ENCODE assay signal across 9 cellular contexts in genomic region chrX:71536285-71536684, GRCh38. TPM values are rescaled to one million over a fixed set of nuclear protein-coding genes. Genes with fewer than 3 reads are reported as not detected.
DNase-seq lines count a peak whose midpoint lies in the region; ATAC-seq, FAIRE-seq and TF ChIP-seq lines count a peak whose summit lies in the region.
"Had no signal": no experiment of that assay in that cellular context is flagged by ENCODE, and none has a peak within 500 bp of the region (broad histone marks: within the 10 kb centered on the region; RNA-seq: fewer than 3 reads in every experiment).

No MANE protein-coding gene starts in this region.

- H3K4me3 ChIP-seq in BJ (ENCODE audit: low read depth, low read length): peak overlapping the region; percentile 31
- peak overlapping the region; percentile 59 for H3K4me3 ChIP-seq in HL-60 (replicated peaks; ENCODE audit: insufficient read depth, low read length)
- peak overlapping the region; percentile 24 for H3K4me3 ChIP-seq in GM12878

- RAD21 ChIA-PET in GM12878 (lab: Charles Lee; ENCODE audit: unreplicated experiment): interaction anchor here (2.3 kb wide), 1 partner anchor 116 kb away, joined by 8 read pairs; no protein-coding TSS in a partner anchor

- POLR2A ChIA-PET in BJ (lab: Charles Lee) (interaction anchor here (0.6 kb wide), 1 partner anchor 22 kb away, joined by 3 read pairs; no protein-coding TSS in a partner anchor), GM12878 (lab: Charles Lee) (interaction anchor here (0.6 kb wide), 3 partner anchors 41 to 118 kb away, joined by 3 to 6 read pairs (median 4); no protein-coding TSS in a partner anchor)

- no peaks in the 10 kb centered on the region for H3K27me3 Mint-ChIP-seq in nephron (ENCODE audit: low read depth)

- 20% methylated on average over 5 of the region's 5 CpGs for WGBS in GM12878 (ENCODE audit: insufficient coverage, insufficient replicate concordance, low lambda C conversion rate, missing lambda C conversion rate)

- in situ Hi-C loops in GM12878 (cut with MboI): loop anchor here (10.0 kb wide), 1 partner anchor 341 kb away; no protein-coding TSS in a partner anchor

- no peak for TF ChIP-seq RAD21 in GM12878 (IDR thresholded peaks at IDR 0.05; ENCODE audit: insufficient read depth, low read depth, low read length)

- peak overlapping the region; percentile 51 for H3K9ac ChIP-seq in GM12878 (ENCODE audit: control insufficient read depth, insufficient read depth, low read length)

- 0 out of 3 replicates have a peak, but pooled peaks have one; percentile 1 for ATAC-seq in GM12878
- ATAC-seq in HG02763 (IDR thresholded peaks at IDR 0.05; ENCODE audit: unreplicated experiment): no peak
- no peak for ATAC-seq in HG03520 (IDR thresholded peaks at IDR 0.05; ENCODE audit: unreplicated experiment)

- no peak for TF ChIP-seq POLR2A in GM12878 (IDR thresholded peaks at IDR 0.05; ENCODE audit: low read depth, low read length)

- H3K4me2 ChIP-seq in GM12878 (ENCODE audit: control insufficient read depth, insufficient read depth): peak overlapping the region; percentile 65

- H3K79me2 ChIP-seq in GM12878 (ENCODE audit: control insufficient read depth, insufficient read depth, low read length): peaks cover 78% of the 10 kb centered on the region

- peaks cover 2% of the 10 kb centered on the region; the same call in 1 of the 2 replicates for H4K20me1 ChIP-seq in GM12878 (ENCODE audit: control insufficient read depth, insufficient read depth)

- FAIRE-seq in GM12878 (lab: Jason Lieb, UNC): no peak

- H3K27me3 ChIP-seq in BJ (ENCODE audit: control insufficient read depth, insufficient read depth, low read length) (no peaks in the 10 kb centered on the region), HL-60 (ENCODE audit: insufficient read depth, poor library complexity, severe bottlenecking) (no peaks in the 10 kb centered on the region), GM12878 (replicated peaks in 1 of 2; ENCODE audit: control insufficient read depth in 2 of 2, insufficient read depth in 2 of 2, low read length in 1 of 2) (no peaks in the 10 kb centered on the region)

- no peak for TF ChIP-seq EP300 in GM12878 (IDR thresholded peaks at IDR 0.05; ENCODE audit: borderline replicate concordance in 1 of 2, control insufficient read depth in 1 of 2, low read depth in 2 of 2, low read length in 2 of 2)

- H3K27ac ChIP-seq in HL-60 (replicated peaks): no peak overlapping the region
- H3K27ac ChIP-seq in GM12878 (ENCODE audit: control insufficient read depth, insufficient read depth): no peak overlapping the region; the same call in 1 of the 2 replicates
- H3K27ac ChIP-seq: epithelial cell of prostate had no signal

- BruUV-seq in GM12878 (replicated peaks; lab: Mats Ljungman, UMichigan): no TSS peak

- H3K36me3 ChIP-seq in BJ (ENCODE audit: control insufficient read depth, insufficient read depth, low read length): no peaks in the 10 kb centered on the region
- no peaks in the 10 kb centered on the region; a peak in 1 of 4 replicates for H3K36me3 ChIP-seq in GM12878 (ENCODE audit: control insufficient read depth in 2 of 2, insufficient read depth in 2 of 2, low read length in 1 of 2)

- peak overlapping the region in 1 of 3 experiments; percentile 27 for H3K27ac Mint-ChIP-seq in nephron

- TF ChIP-seq CTCF in BJ (IDR thresholded peaks at IDR 0.05; ENCODE audit: insufficient read depth, low read depth, low read length): no peak
- TF ChIP-seq CTCF in HL-60 (IDR thresholded peaks at IDR 0.05; ENCODE audit: insufficient read depth, low read length): no peak
- no peak for TF ChIP-seq CTCF in GM12878 (IDR thresholded peaks at IDR 0.05 in 2 of 3, conservative IDR thresholded peaks at IDR 0.05 in 1 of 3; ENCODE audit: control insufficient read depth in 2 of 3, extremely low read depth in 1 of 3, insufficient read depth in 1 of 3, low read depth in 3 of 3, low read length in 3 of 3)
- no peak for TF ChIP-seq CTCF in nephron (IDR thresholded peaks at IDR 0.05; ENCODE audit: unreplicated experiment in 3 of 3)

- no peak overlapping the region for H2AFZ ChIP-seq in GM12878 (ENCODE audit: control insufficient read depth, low read depth, low read length)

- peaks cover 7% of the 10 kb centered on the region; the same call in 1 of the 2 replicates for H3K4me1 ChIP-seq in GM12878 (ENCODE audit: control insufficient read depth, insufficient read depth, low read length)

- SMC1A ChIA-PET in GM12878 (lab: Charles Lee; ENCODE audit: uncharacterized antibody, unreplicated experiment): interaction anchor here (0.7 to 7.2 kb wide), 5 partner anchors 21 to 171 kb away, joined by 3 to 51 read pairs (median 3); partner anchors contain the start of gene TAF1

- H3K4me1 Mint-ChIP-seq in nephron: peaks cover 24% of the 10 kb centered on the region

- no peaks in the 10 kb centered on the region for H3K9me3 Mint-ChIP-seq in nephron

- no peaks in the 10 kb centered on the region for H3K9me3 ChIP-seq in GM12878 (replicated peaks; ENCODE audit: control insufficient read depth, insufficient read depth, low read length)

- peak overlapping the region; percentile 60 to 99 (median 98) for H3K4me3 Mint-ChIP-seq in nephron

- no peak for DNase-seq in BJ (ENCODE audit: low read depth)
- DNase-seq in HL-60 (ENCODE audit: low read depth in 1 of 2, low spot score in 1 of 2): no peak
- DNase-seq in GM12878 (ENCODE audit: low read depth, low spot score): no peak
- no peak for DNase-seq in midbrain (lab: John Stamatoyannopoulos, UW)
- DNase-seq in SW480 (ENCODE audit: low spot score): no peak

- H3K36me3 Mint-ChIP-seq in nephron (ENCODE audit: low read depth): peaks cover 10% of the 10 kb centered on the region

- CTCF ChIA-PET in BJ (lab: Yijun Ruan, JAX): no interaction called here
- CTCF ChIA-PET in GM12878 (lab: Yijun Ruan, JAX): interaction anchor here (1.1 kb wide), 1 partner anchor 23 kb away, joined by 4 read pairs; no protein-coding TSS in a partner anchor

- intact Hi-C loops in GM12878 (cut with micrococcal nuclease; ENCODE audit: unreplicated experiment): loop anchor here (5.0 kb wide), 1 partner anchor 116 kb away; no protein-coding TSS in a partner anchor

TF ChIP-seq in GM12878, 131 proteins besides CTCF, POLR2A, EP300 and RAD21 (continues in another document):
- no peak for TF ChIP-seq POLR2AphosphoS5 (IDR thresholded peaks at IDR 0.05; ENCODE audit: low read length)
- no peak for TF ChIP-seq ESRRA (IDR thresholded peaks at IDR 0.05; ENCODE audit: low read length)
- peak; percentile 73; the same call in 1 of the 2 replicates for TF ChIP-seq HSF1 (IDR thresholded peaks at IDR 0.05; ENCODE audit: low read depth, low read length)
- no peak for TF ChIP-seq EED (IDR thresholded peaks at IDR 0.05; ENCODE audit: low read depth)
- peak; percentile 44 for TF ChIP-seq RUNX3 (IDR thresholded peaks at IDR 0.05; ENCODE audit: low read length)

RNA-seq across cellular contexts. Expression of gene OGT, which starts 3.4 kb away (rescaled TPM):
- polyA plus RNA-seq in BJ (2011; rRNA removed): 280 and 330 TPM in 2 replicates
- 162 and 204 TPM in 2 replicates for polyA minus RNA-seq in BJ (2011; rRNA and poly(A)+ RNA removed)
- total RNA-seq in GM12878 (2013; cell fraction: nucleolus; rRNA removed): 1,605 and 1,665 TPM in 2 replicates
- total RNA-seq in GM12878 (2014; rRNA removed): 111 and 121 TPM in 2 replicates
- 103 and 109 TPM in 2 replicates for total RNA-seq in GM12878 (2014; rRNA removed; fragmentation: Illumina TruSeq; extraction: Trizol)
- 150 and 163 TPM in 2 replicates for total RNA-seq in GM12878 (2021)
- polyA plus RNA-seq in GM12878 (2011; ENCODE audit: low read depth): 105 TPM
- polyA plus RNA-seq in GM12878 (2011; rRNA removed): 638 and 671 TPM in 2 replicates
- polyA plus RNA-seq in GM12878 (2011; cell fraction: cytosol; rRNA removed): 393 and 417 TPM in 2 replicates
- polyA plus RNA-seq in GM12878 (2011; cell fraction: nucleus; rRNA removed): 2,850 and 3,821 TPM in 2 replicates
- 117 and 123 TPM in 2 replicates for polyA plus RNA-seq in GM12878 (2012)
- 142 and 188 TPM in 2 replicates for polyA plus RNA-seq in GM12878 (2014; fragmentation: Illumina TruSeq; extraction: Trizol)
- 10 to 100 TPM; 38.2 to 43.8 TPM for polyA plus RNA-seq in GM12878 (2014; fragmentation: Nextera tagmentation; extraction: Ambion mirVana)
- polyA plus RNA-seq in GM12878 (2014; rRNA removed): 176 and 192 TPM in 2 replicates
- 10 to 100 TPM; 45.0 to 50.2 TPM for polyA plus RNA-seq in GM12878 (2016; fragmentation: Nextera tagmentation; extraction: Ambion mirVana)
- 422 and 572 TPM in 2 replicates for polyA minus RNA-seq in GM12878 (2011; rRNA and poly(A)+ RNA removed)
- 94.5 and 106 TPM in 2 replicates for polyA minus RNA-seq in GM12878 (2011; cell fraction: cytosol; rRNA and poly(A)+ RNA removed)
- polyA minus RNA-seq in GM12878 (2011; cell fraction: nucleus; rRNA and poly(A)+ RNA removed): 476 and 579 TPM in 2 replicates

RNA-seq across cellular contexts. Expression of gene GCNA, which starts 42.0 kb away (rescaled TPM):
- 2.4 and 3.0 TPM in 2 replicates for polyA plus RNA-seq in BJ (2011; rRNA removed)
- 1.7 and 1.9 TPM in 2 replicates for polyA minus RNA-seq in BJ (2011; rRNA and poly(A)+ RNA removed)
- total RNA-seq in GM12878 (2013; cell fraction: nucleolus; rRNA removed): 5.3 and 7.3 TPM in 2 replicates
- total RNA-seq in GM12878 (2014; rRNA removed): 0.62 and 1.8 TPM in 2 replicates
- 1.4 and 1.9 TPM in 2 replicates for total RNA-seq in GM12878 (2014; rRNA removed; fragmentation: Illumina TruSeq; extraction: Trizol)
- 1.0 and 1.3 TPM in 2 replicates for total RNA-seq in GM12878 (2021)
- 0.51 TPM for polyA plus RNA-seq in GM12878 (2011; ENCODE audit: low read depth)
- 1.3 and 2.1 TPM in 2 replicates for polyA plus RNA-seq in GM12878 (2011; rRNA removed)
- polyA plus RNA-seq in GM12878 (2011; cell fraction: cytosol; rRNA removed): 0.51 and 0.53 TPM in 2 replicates
- 4.2 and 6.0 TPM in 2 replicates for polyA plus RNA-seq in GM12878 (2011; cell fraction: nucleus; rRNA removed)
- 0.58 and 1.4 TPM in 2 replicates for polyA plus RNA-seq in GM12878 (2012)
- polyA plus RNA-seq in GM12878 (2014; fragmentation: Illumina TruSeq; extraction: Trizol): 1.6 and 2.8 TPM in 2 replicates
- polyA plus RNA-seq in GM12878 (2014; fragmentation: Nextera tagmentation; extraction: Ambion mirVana): 1 to 10 TPM in 1 of 2 experiments, under 1 TPM in 1; 0.69 to 1.1 TPM
- polyA plus RNA-seq in GM12878 (2014; rRNA removed): 0.81 and 1.4 TPM in 2 replicates
- polyA plus RNA-seq in GM12878 (2016; fragmentation: Nextera tagmentation; extraction: Ambion mirVana): under 1 TPM; 0.37 to 0.72 TPM
- polyA minus RNA-seq in GM12878 (2011; rRNA and poly(A)+ RNA removed): 1.3 and 1.8 TPM in 2 replicates
- polyA minus RNA-seq in GM12878 (2011; cell fraction: cytosol; rRNA and poly(A)+ RNA removed): not detected in 2 replicates
- 1.3 and 1.6 TPM in 2 replicates for polyA minus RNA-seq in GM12878 (2011; cell fraction: nucleus; rRNA and poly(A)+ RNA removed)
